Comparison of ENCODE assay signal across 17 cellular contexts in the genomic region with DNA sequence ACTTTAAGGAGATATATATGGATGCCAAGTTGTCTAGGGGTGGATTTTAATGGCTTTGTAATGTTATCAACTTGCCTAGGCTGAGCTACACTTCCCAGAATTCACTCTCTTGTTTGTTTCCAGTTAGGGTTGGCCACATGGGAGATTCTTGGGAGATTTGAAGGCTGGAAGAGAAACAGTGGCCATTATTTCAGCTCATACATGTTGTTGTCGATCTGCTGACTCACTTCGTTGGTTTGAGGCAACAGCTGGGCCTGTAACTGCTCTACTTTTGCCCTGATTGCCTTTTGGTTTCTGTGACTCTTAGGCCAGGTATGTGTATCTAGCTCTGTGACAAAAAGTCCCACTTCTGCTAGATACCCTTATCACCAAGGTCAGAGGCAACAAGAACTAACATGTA. TPM values are rescaled to one million over a fixed set of nuclear protein-coding genes. Genes with fewer than 3 reads are reported as not detected.
A peak's percentile ranks its signal among the peaks of the same experiment; 100 is the strongest.
DNase-seq lines count a peak whose midpoint lies in the region; TF ChIP-seq lines count a peak whose summit lies in the region.
"Had no signal": no experiment of that assay in that cellular context is flagged by ENCODE, and none has a peak within 500 bp of the region (broad histone marks: within the 10 kb centered on the region; RNA-seq: fewer than 3 reads in every experiment).

No MANE protein-coding gene starts in this region.

- no peaks in the 10 kb centered on the region for H3K9me3 ChIP-seq in SJCRH30 (replicated peaks)
- no peaks in the 10 kb centered on the region for H3K9me3 ChIP-seq in osteoblast (ENCODE audit: low read depth, low read length)
- H3K9me3 ChIP-seq: Peyer's patch, tibial nerve had no signal

- H4K20me1 ChIP-seq in osteoblast (ENCODE audit: insufficient read depth, low read length), result no peaks in the 10 kb centered on the region

- no peaks in the 10 kb centered on the region for H3K79me2 ChIP-seq in osteoblast (ENCODE audit: insufficient read depth, low read length)

- H3K4me2 ChIP-seq in osteoblast (ENCODE audit: insufficient read depth, low read length), result no peak overlapping the region

- peak overlapping the region; percentile 35 for H3K27ac ChIP-seq in SJCRH30
- peak overlapping the region; percentile 25 for H3K27ac ChIP-seq in osteoblast (ENCODE audit: low read depth, low read length)

- H3K36me3 ChIP-seq in SJCRH30 (no peaks in the 10 kb centered on the region), osteoblast (ENCODE audit: insufficient read depth, low read length) (no peaks in the 10 kb centered on the region)
- H3K36me3 ChIP-seq: Peyer's patch, tibial nerve had no signal

- DNase-seq in EH (ENCODE audit: low read depth) (peak; percentile 46), SJCRH30 (peak; percentile 13 to 28), fibroblast of pulmonary artery (ENCODE audit: low read depth) (peak; percentile 60), osteoblast (ENCODE audit: insufficient read length, low spot score, missing footprints) (no peak), DMS153 treated with DMSO at 0.1 percent for 48 hours (lab: John Stamatoyannopoulos, UW; ENCODE audit: unreplicated experiment) (no peak), NCI-H526 treated with DMSO at 0.1 percent for 48 hours (lab: John Stamatoyannopoulos, UW) (no peak), posterior cingulate gyrus (no peak)
- no peak for DNase-seq in activated CD8-positive, alpha-beta memory T cell treated with anti-CD3 and anti-CD28 coated beads, Interleukin-2, amount 50 U/mL, for 48 hours
- DNase-seq: activated CD4-positive, alpha-beta T cell treated with anti-CD3 and anti-CD28 coated beads for 4 hours; activated naive CD8-positive, alpha-beta T cell treated with anti-CD3 and anti-CD28 coated beads for 36 hours; activated T-cell treated with anti-CD3 and anti-CD28 coated beads, Interleukin-2, amount 50 U/mL, for 1 hour; MM.1S; naive thymus-derived CD8-positive, alpha-beta T cell; NCI-H2029; Peyer's patch; stimulated activated CD4-positive, alpha-beta T cell treated with anti-CD3 and anti-CD28 coated beads, Interleukin-2, amount 100 ng/mL, for 48 hours had no signal

- intact Hi-C loops in posterior cingulate gyrus (cut with DNase I), result no loop called here

- H3K27me3 ChIP-seq in SJCRH30 (no peaks in the 10 kb centered on the region), osteoblast (ENCODE audit: insufficient read depth, low read length) (no peaks in the 10 kb centered on the region)
- H3K27me3 ChIP-seq: Peyer's patch, tibial nerve had no signal

- H3K4me3 ChIP-seq in SJCRH30 (no peak overlapping the region), fibroblast of pulmonary artery (replicated peaks; ENCODE audit: low read depth, low read length) (no peak overlapping the region), osteoblast (ENCODE audit: insufficient read depth, low read length) (no peak overlapping the region)
- H3K4me3 ChIP-seq: Peyer's patch, tibial nerve had no signal

- TF ChIP-seq CTCF in fibroblast of pulmonary artery (IDR thresholded peaks at IDR 0.05; ENCODE audit: low read length, missing control alignments) (no peak), osteoblast (IDR thresholded peaks at IDR 0.05; ENCODE audit: extremely low read depth, low read depth, low read length) (no peak)

- H2AFZ ChIP-seq in osteoblast (ENCODE audit: low read length), result no peak overlapping the region

- H3K4me1 ChIP-seq in SJCRH30 (no peaks in the 10 kb centered on the region), osteoblast (ENCODE audit: insufficient read depth, low read length) (peaks cover 25% of the 10 kb centered on the region)
- H3K4me1 ChIP-seq: Peyer's patch had no signal

RNA-seq across cellular contexts. Expression of gene SRPX, which starts 11.6 kb away (rescaled TPM):
- total RNA-seq in SJCRH30 (2014; rRNA removed; shearing (Covaris generic)), result 8.3 and 10.2 TPM in 2 replicates
- 76.7 and 93.1 TPM in 2 replicates for total RNA-seq in osteoblast
- total RNA-seq: activated naive CD8-positive, alpha-beta T cell treated with anti-CD3 and anti-CD28 coated beads for 36 hours; naive thymus-derived CD8-positive, alpha-beta T cell had no signal

Comparison
In these comparisons a context has a peak if more than half of its experiments do, and no peak if none do; other contexts are left out.
1. DNase-seq: peak in EH (single experiment), SJCRH30 (2 of 2) and fibroblast of pulmonary artery (single experiment); none in osteoblast (single experiment), DMS153 treated with DMSO at 0.1 percent for 48 hours (single experiment), NCI-H526 treated with DMSO at 0.1 percent for 48 hours (single experiment), activated CD8-positive, alpha-beta memory T cell treated with anti-CD3 and anti-CD28 coated beads, Interleukin-2, amount 50 U/mL, for 48 hours (single experiment) and posterior cingulate gyrus (0 of 10).